ENCODE assay signal across 22 cellular contexts in genomic region chr3:171960159-171960558, GRCh38.
DNase-seq lines count a peak whose midpoint lies in the region; ATAC-seq and TF ChIP-seq lines count a peak whose summit lies in the region.
"Had no signal": no experiment of that assay in that cellular context is flagged by ENCODE, and none has a peak within 500 bp of the region (broad histone marks: within the 10 kb centered on the region; RNA-seq: fewer than 3 reads in every experiment).

No MANE protein-coding gene starts in this region.

- no peak overlapping the region for H3K4me3 ChIP-seq in right lobe of liver
- H3K4me3 ChIP-seq: A549, esophagus squamous epithelium, SJCRH30 had no signal

- H3K27ac ChIP-seq in right lobe of liver = peak overlapping the region in 2 of 3 donors; percentile 56 to 80
- H3K27ac ChIP-seq: KMS-11, SJCRH30, WERI-Rb-1 had no signal

- no peaks in the 10 kb centered on the region for H3K9me3 Mint-ChIP-seq in activated T-cell treated with anti-CD3 and anti-CD28 coated beads, Interleukin-2, amount 50 U/mL, for 72 hours
- H3K9me3 Mint-ChIP-seq in activated T-cell treated with anti-CD3 and anti-CD28 coated beads, Interleukin-2, amount 50 U/mL, for 24 hours = no peaks in the 10 kb centered on the region
- no peaks in the 10 kb centered on the region for H3K9me3 Mint-ChIP-seq in activated T-helper 2 cell treated with anti-CD3 and anti-CD28 coated beads, Interferon-gamma antibody, Interleukin-2, Interleukin-4, amounts not matched to agents 10 μg/mL and 5 μg/mL and 100 μg/mL, durations not matched to agents 14 hours and 24 hours and 36 hours

- H3K4me1 Mint-ChIP-seq in activated T-cell treated with anti-CD3 and anti-CD28 coated beads, Interleukin-2, amount 50 U/mL, for 72 hours (ENCODE audit: low read depth) = peaks cover 18% of the 10 kb centered on the region
- peaks cover 17% of the 10 kb centered on the region for H3K4me1 Mint-ChIP-seq in activated T-cell treated with anti-CD3 and anti-CD28 coated beads, Interleukin-2, amount 50 U/mL, for 24 hours (ENCODE audit: low read depth)
- H3K4me1 Mint-ChIP-seq in activated T-helper 2 cell treated with anti-CD3 and anti-CD28 coated beads, Interferon-gamma antibody, Interleukin-2, Interleukin-4, amounts not matched to agents 10 μg/mL and 5 μg/mL and 100 μg/mL, durations not matched to agents 14 hours and 24 hours and 36 hours (ENCODE audit: low read depth) = peaks cover 17% of the 10 kb centered on the region
- H3K4me1 Mint-ChIP-seq: T-helper 17 cell had no signal

- DNase-seq in activated T-cell treated with anti-CD3 and anti-CD28 coated beads, Interleukin-2, amount 50 U/mL, for 72 hours = no peak
- DNase-seq in activated T-cell treated with anti-CD3 and anti-CD28 coated beads, Interleukin-2, amount 50 U/mL, for 24 hours = no peak
- DNase-seq in activated T-helper 2 cell treated with anti-CD3 and anti-CD28 coated beads, Interferon-gamma antibody, Interleukin-2, Interleukin-4, amounts not matched to agents 10 μg/mL and 5 μg/mL and 100 μg/mL, durations not matched to agents 14 hours and 24 hours and 36 hours (ENCODE audit: low spot score) = no peak
- DNase-seq in right lobe of liver (no peak), superior temporal gyrus (ENCODE audit: extremely low spot score) (no peak)
- no peak for DNase-seq in effector CD4-positive, alpha-beta T cell
- DNase-seq: activated naive CD4-positive, alpha-beta T cell; anterior cingulate cortex; BE2C; central memory CD4-positive, alpha-beta T cell; effector CD8-positive, alpha-beta T cell; esophagus squamous epithelium; H7; NCI-H2107; stimulated activated CD4-positive, alpha-beta T cell treated with anti-CD3 and anti-CD28 coated beads, Interleukin-4, amount 100 ng/mL, for 1 hour; T-helper 17 cell; WERI-Rb-1 had no signal

- H3K36me3 Mint-ChIP-seq in activated T-cell treated with anti-CD3 and anti-CD28 coated beads, Interleukin-2, amount 50 U/mL, for 72 hours (ENCODE audit: insufficient read depth in 2 of 2) = no peaks in the 10 kb centered on the region
- no peaks in the 10 kb centered on the region for H3K36me3 Mint-ChIP-seq in activated T-cell treated with anti-CD3 and anti-CD28 coated beads, Interleukin-2, amount 50 U/mL, for 24 hours (ENCODE audit: low read depth)
- no peaks in the 10 kb centered on the region for H3K36me3 Mint-ChIP-seq in activated T-helper 2 cell treated with anti-CD3 and anti-CD28 coated beads, Interferon-gamma antibody, Interleukin-2, Interleukin-4, amounts not matched to agents 10 μg/mL and 5 μg/mL and 100 μg/mL, durations not matched to agents 14 hours and 24 hours and 36 hours (ENCODE audit: low read depth)

- 77% methylated on average over 4 of the region's 4 CpGs for WGBS in right lobe of liver (ENCODE audit: insufficient coverage, low coverage, low lambda C conversion rate, missing lambda C conversion rate)

- no peak for TF ChIP-seq POLR2A in right lobe of liver (IDR thresholded peaks at IDR 0.05)

- peak overlapping the region in 1 of 2 donors; percentile 48 for H3K4me3 Mint-ChIP-seq in activated T-cell treated with anti-CD3 and anti-CD28 coated beads, Interleukin-2, amount 50 U/mL, for 72 hours
- no peak overlapping the region for H3K4me3 Mint-ChIP-seq in activated T-cell treated with anti-CD3 and anti-CD28 coated beads, Interleukin-2, amount 50 U/mL, for 24 hours
- no peak overlapping the region for H3K4me3 Mint-ChIP-seq in activated T-helper 2 cell treated with anti-CD3 and anti-CD28 coated beads, Interferon-gamma antibody, Interleukin-2, Interleukin-4, amounts not matched to agents 10 μg/mL and 5 μg/mL and 100 μg/mL, durations not matched to agents 14 hours and 24 hours and 36 hours (ENCODE audit: low read depth)
- H3K4me3 Mint-ChIP-seq: T-helper 17 cell had no signal

- no peaks in the 10 kb centered on the region for H3K27me3 ChIP-seq in right lobe of liver
- H3K27me3 ChIP-seq: BE2C, esophagus squamous epithelium, SJCRH30 had no signal

- no peaks in the 10 kb centered on the region for H3K36me3 ChIP-seq in right lobe of liver
- H3K36me3 ChIP-seq: BE2C, esophagus squamous epithelium, SJCRH30, WERI-Rb-1 had no signal

- intact Hi-C loops in activated T-helper 2 cell treated with anti-CD3 and anti-CD28 coated beads, Interferon-gamma antibody, Interleukin-2, Interleukin-4, amounts not matched to agents 10 μg/mL and 5 μg/mL and 100 μg/mL, durations not matched to agents 14 hours and 24 hours and 36 hours (cut with micrococcal nuclease) = loop anchor here (2.0 kb wide), 1 partner anchor 15 kb away; no protein-coding TSS in a partner anchor
- intact Hi-C loops in right lobe of liver (cut with DNase I) = no loop called here

- H3K27me3 Mint-ChIP-seq in activated T-cell treated with anti-CD3 and anti-CD28 coated beads, Interleukin-2, amount 50 U/mL, for 72 hours (ENCODE audit: low read depth) = peaks cover 2% of the 10 kb centered on the region
- H3K27me3 Mint-ChIP-seq in activated T-cell treated with anti-CD3 and anti-CD28 coated beads, Interleukin-2, amount 50 U/mL, for 24 hours = peaks cover 8% of the 10 kb centered on the region
- no peaks in the 10 kb centered on the region for H3K27me3 Mint-ChIP-seq in activated T-helper 2 cell treated with anti-CD3 and anti-CD28 coated beads, Interferon-gamma antibody, Interleukin-2, Interleukin-4, amounts not matched to agents 10 μg/mL and 5 μg/mL and 100 μg/mL, durations not matched to agents 14 hours and 24 hours and 36 hours (ENCODE audit: low read depth)

- peaks cover 0 to 13% (median 6%) of the 10 kb centered on the region in 4 donors for H3K4me1 ChIP-seq in right lobe of liver
- H3K4me1 ChIP-seq: BE2C, SJCRH30 had no signal

- TF ChIP-seq CTCF in right lobe of liver (IDR thresholded peaks at IDR 0.05) = no peak

- H3K27ac Mint-ChIP-seq in activated T-cell treated with anti-CD3 and anti-CD28 coated beads, Interleukin-2, amount 50 U/mL, for 72 hours = peak overlapping the region; percentile 10
- no peak overlapping the region for H3K27ac Mint-ChIP-seq in activated T-cell treated with anti-CD3 and anti-CD28 coated beads, Interleukin-2, amount 50 U/mL, for 24 hours
- H3K27ac Mint-ChIP-seq in activated T-helper 2 cell treated with anti-CD3 and anti-CD28 coated beads, Interferon-gamma antibody, Interleukin-2, Interleukin-4, amounts not matched to agents 10 μg/mL and 5 μg/mL and 100 μg/mL, durations not matched to agents 14 hours and 24 hours and 36 hours = peak overlapping the region; percentile 42
- H3K27ac Mint-ChIP-seq: T-helper 17 cell had no signal

- H3K9me3 ChIP-seq in right lobe of liver = no peaks in the 10 kb centered on the region
- H3K9me3 ChIP-seq: BE2C, esophagus squamous epithelium, SJCRH30 had no signal

- no peak for ATAC-seq in activated T-cell treated with anti-CD3 and anti-CD28 coated beads, Interleukin-2, amount 50 U/mL, for 72 hours (replicated peaks in 1 of 2)
- ATAC-seq in right lobe of liver (no peak), GM21529 (IDR thresholded peaks at IDR 0.05; ENCODE audit: unreplicated experiment) (no peak), GM18867 (IDR thresholded peaks at IDR 0.05; ENCODE audit: unreplicated experiment) (no peak)
- ATAC-seq: T-helper 17 cell had no signal
